In the genomic region with DNA sequence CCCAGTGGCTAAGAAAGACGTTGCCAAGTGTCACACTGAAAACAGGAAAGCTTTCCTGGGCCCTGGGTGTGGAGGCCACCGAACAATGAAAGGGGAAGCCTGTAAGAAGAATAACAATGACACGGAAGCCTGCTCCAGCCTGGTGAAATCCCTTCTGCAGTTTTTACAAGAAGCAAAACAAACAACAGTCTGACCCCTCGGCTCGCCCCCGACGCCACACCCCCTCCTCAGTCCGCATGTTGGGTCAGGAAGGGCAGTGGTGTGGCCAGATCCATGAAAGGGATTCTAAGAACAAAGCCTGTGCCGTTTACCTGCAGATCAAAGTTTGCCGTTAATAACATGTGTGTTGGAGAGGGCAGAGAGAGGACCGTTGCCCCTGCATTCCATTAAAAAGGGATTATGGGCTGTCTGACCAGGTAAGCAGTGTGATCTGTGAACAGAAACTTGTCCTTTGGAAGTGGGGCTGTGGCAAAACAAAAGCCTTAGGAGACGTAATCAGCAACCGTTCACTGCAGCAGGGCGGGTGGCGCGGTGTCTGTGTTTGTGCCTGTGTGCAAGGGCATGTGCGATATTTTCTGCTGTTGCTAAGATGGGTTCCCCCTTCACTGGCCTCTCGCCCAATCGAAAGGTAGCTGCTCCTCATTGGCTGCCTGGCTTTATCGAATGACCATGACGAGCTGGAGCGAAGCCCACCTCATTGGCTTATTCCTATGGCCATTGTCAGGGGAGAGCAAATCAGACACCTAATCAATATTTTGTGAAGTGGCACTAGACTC, we compare ENCODE assay signal across 12 cellular contexts.
A peak's percentile ranks its signal among the peaks of the same experiment; 100 is the strongest.
DNase-seq lines count a peak whose midpoint lies in the region; ATAC-seq and TF ChIP-seq lines count a peak whose summit lies in the region.
"Had no signal": no experiment of that assay in that cellular context is flagged by ENCODE, and none has a peak within 500 bp of the region (broad histone marks: within the 10 kb centered on the region; RNA-seq: fewer than 3 reads in every experiment).

No MANE protein-coding gene starts in this region.

- H3K27me3 ChIP-seq in right atrium auricular region, result no peaks in the 10 kb centered on the region
- H3K27me3 ChIP-seq in aorta (ENCODE audit: control insufficient read depth in 1 of 2, insufficient read depth in 2 of 2, low read length in 1 of 2), result no peaks in the 10 kb centered on the region
- no peaks in the 10 kb centered on the region for H3K27me3 ChIP-seq in colonic mucosa
- H3K27me3 ChIP-seq: body of pancreas, foreskin keratinocyte had no signal

- WGBS in aorta, 2 donors, result 65 to 67% methylated on average over 22 of the region's 22 CpGs

- H3K4me3 ChIP-seq in right atrium auricular region (peak overlapping the region in 1 of 2 donors; percentile 5), aorta (ENCODE audit: low read length in 2 of 2) (no peak overlapping the region), colonic mucosa (no peak overlapping the region)
- H3K4me3 ChIP-seq: A549, body of pancreas had no signal

- ATAC-seq in Right ventricle myocardium superior (ENCODE audit: poor library complexity), result peak; percentile 36
- peak; percentile 13 for ATAC-seq in aorta (ENCODE audit: low FRiP score)
- ATAC-seq: A549; body of pancreas; foreskin keratinocyte; stimulated activated naive CD8-positive, alpha-beta T cell treated with anti-CD3 and anti-CD28 coated beads, Interleukin-15, amount 100 ng/mL, for 72 hours had no signal

- H3K36me3 ChIP-seq in right atrium auricular region, result no peaks in the 10 kb centered on the region
- no peaks in the 10 kb centered on the region for H3K36me3 ChIP-seq in aorta (ENCODE audit: control insufficient read depth in 1 of 2, insufficient read depth in 2 of 2, low read length in 1 of 2)
- no peaks in the 10 kb centered on the region for H3K36me3 ChIP-seq in colonic mucosa

- H3K27ac ChIP-seq in right atrium auricular region, result peak overlapping the region in 1 of 2 donors; percentile 8
- H3K27ac ChIP-seq in aorta (ENCODE audit: low read depth in 1 of 2, low read length in 2 of 2), result no peak overlapping the region
- no peak overlapping the region for H3K27ac ChIP-seq in colonic mucosa
- H3K27ac ChIP-seq: A549, body of pancreas, foreskin keratinocyte had no signal

- DNase-seq in Right ventricle myocardium superior (no peak), right atrium auricular region (ENCODE audit: low spot score) (no peak), endothelial cell (ENCODE audit: low spot score) (peak; percentile 62), midbrain (lab: John Stamatoyannopoulos, UW) (peak; percentile 48), aorta (no peak), colonic mucosa (no peak), erythroblast (lab: John Stamatoyannopoulos, UW) (no peak), immature natural killer cell (no peak)
- DNase-seq: foreskin keratinocyte; stimulated activated naive CD8-positive, alpha-beta T cell treated with anti-CD3 and anti-CD28 coated beads, Interleukin-15, amount 100 ng/mL, for 72 hours had no signal

- H3K4me1 Mint-ChIP-seq in endothelial cell (ENCODE audit: unreplicated experiment) (peaks cover 5% of the 10 kb centered on the region), immature natural killer cell (no peaks in the 10 kb centered on the region)
- H3K4me1 Mint-ChIP-seq: stimulated activated naive CD8-positive, alpha-beta T cell treated with anti-CD3 and anti-CD28 coated beads, Interleukin-15, amount 100 ng/mL, for 72 hours had no signal

- H3K9ac ChIP-seq in colonic mucosa (ENCODE audit: low read depth in 2 of 2, low read length in 2 of 2), result no peak overlapping the region

- H3K36me3 Mint-ChIP-seq in endothelial cell (ENCODE audit: low read depth, unreplicated experiment), result no peaks in the 10 kb centered on the region
- no peaks in the 10 kb centered on the region for H3K36me3 Mint-ChIP-seq in immature natural killer cell

- H3K27me3 Mint-ChIP-seq in endothelial cell (ENCODE audit: unreplicated experiment) (no peaks in the 10 kb centered on the region), immature natural killer cell (ENCODE audit: low read depth in 3 of 3) (peaks cover 2 to 7% (median 4%) of the 10 kb centered on the region in 3 donors)
- H3K27me3 Mint-ChIP-seq: stimulated activated naive CD8-positive, alpha-beta T cell treated with anti-CD3 and anti-CD28 coated beads, Interleukin-15, amount 100 ng/mL, for 72 hours had no signal

- H3K9me3 ChIP-seq in right atrium auricular region (no peaks in the 10 kb centered on the region), aorta (ENCODE audit: control insufficient read depth, low read length) (no peaks in the 10 kb centered on the region), colonic mucosa (no peaks in the 10 kb centered on the region)
- H3K9me3 ChIP-seq: A549, body of pancreas had no signal

- TF ChIP-seq CTCF in right atrium auricular region (IDR thresholded peaks at IDR 0.05), result no peak
- no peak for TF ChIP-seq CTCF in endothelial cell (IDR thresholded peaks at IDR 0.05; ENCODE audit: unreplicated experiment)
- TF ChIP-seq CTCF in colonic mucosa (IDR thresholded peaks at IDR 0.05), result no peak

- peak overlapping the region; percentile 24 for H3K4me3 Mint-ChIP-seq in endothelial cell (ENCODE audit: unreplicated experiment)
- H3K4me3 Mint-ChIP-seq in immature natural killer cell, result no peak overlapping the region
- H3K4me3 Mint-ChIP-seq: stimulated activated naive CD8-positive, alpha-beta T cell treated with anti-CD3 and anti-CD28 coated beads, Interleukin-15, amount 100 ng/mL, for 72 hours had no signal

- no peak overlapping the region for H3K27ac Mint-ChIP-seq in endothelial cell (ENCODE audit: unreplicated experiment)
- no peak overlapping the region for H3K27ac Mint-ChIP-seq in immature natural killer cell
- H3K27ac Mint-ChIP-seq: stimulated activated naive CD8-positive, alpha-beta T cell treated with anti-CD3 and anti-CD28 coated beads, Interleukin-15, amount 100 ng/mL, for 72 hours had no signal

- no peak for TF ChIP-seq POLR2A in erythroblast (IDR thresholded peaks at IDR 0.05; ENCODE audit: low read length)

- intact Hi-C loops in Right ventricle myocardium superior (cut with DNase I), result no loop called here
- intact Hi-C loops in aorta (cut with DNase I), result no loop called here
- intact Hi-C loops in colonic mucosa (cut with DNase I), result no loop called here

- no peaks in the 10 kb centered on the region for H3K9me3 Mint-ChIP-seq in endothelial cell (ENCODE audit: unreplicated experiment)
- no peaks in the 10 kb centered on the region for H3K9me3 Mint-ChIP-seq in immature natural killer cell
- H3K9me3 Mint-ChIP-seq: stimulated activated naive CD8-positive, alpha-beta T cell treated with anti-CD3 and anti-CD28 coated beads, Interleukin-15, amount 100 ng/mL, for 72 hours had no signal

- peaks cover 0 to 9% of the 10 kb centered on the region in 2 donors for H3K4me1 ChIP-seq in right atrium auricular region
- H3K4me1 ChIP-seq in aorta (ENCODE audit: control insufficient read depth in 1 of 2, insufficient read depth in 2 of 2, low read length in 2 of 2), result peaks cover 2 to 4% of the 10 kb centered on the region in 2 donors
- H3K4me1 ChIP-seq in colonic mucosa, result no peaks in the 10 kb centered on the region
- H3K4me1 ChIP-seq: A549, foreskin keratinocyte had no signal

Comparison
In these comparisons a context has a peak if more than half of its experiments do, and no peak if none do; other contexts are left out.
1. DNase-seq: peak in endothelial cell (single experiment) and midbrain (single experiment); none in Right ventricle myocardium superior (single experiment), right atrium auricular region (single experiment), aorta (0 of 2), colonic mucosa (single experiment), erythroblast (0 of 2) and immature natural killer cell (0 of 3).